In genomic region chr3:4571690-4572334, GRCh38 we compare ENCODE assay signal across 11 cellular contexts.
A peak's percentile ranks its signal among the peaks of the same experiment; 100 is the strongest.
DNase-seq lines count a peak whose midpoint lies in the region; ATAC-seq and TF ChIP-seq lines count a peak whose summit lies in the region.
"Had no signal": no experiment of that assay in that cellular context is flagged by ENCODE, and none has a peak within 500 bp of the region (broad histone marks: within the 10 kb centered on the region; RNA-seq: fewer than 3 reads in every experiment).

No MANE protein-coding gene starts in this region.

- POLR2A ChIA-PET in PC-9 (lab: Charles Lee; ENCODE audit: unreplicated experiment) = no interaction called here

- no peaks in the 10 kb centered on the region for H3K9me3 Mint-ChIP-seq in CD4-positive, CD25-positive, alpha-beta regulatory T cell

- H4K20me1 ChIP-seq in OCI-LY1 (ENCODE audit: insufficient read depth, low read length) (no peaks in the 10 kb centered on the region), PC-9 (ENCODE audit: insufficient read depth) (no peaks in the 10 kb centered on the region)

- no TSS peak for BruUV-seq in PC-9 (replicated peaks; lab: Mats Ljungman, UMichigan)

- H3K4me3 Mint-ChIP-seq in CD4-positive, CD25-positive, alpha-beta regulatory T cell = no peak overlapping the region

- TF ChIP-seq CTCF in OCI-LY1 (IDR thresholded peaks at IDR 0.05; ENCODE audit: low read length) = peak; percentile 52; the same call in 1 of the 2 replicates
- TF ChIP-seq CTCF in fibroblast of villous mesenchyme (IDR thresholded peaks at IDR 0.05; ENCODE audit: insufficient read depth, low read depth, low read length) = peak; percentile 23
- TF ChIP-seq CTCF in PC-9 (conservative IDR thresholded peaks at IDR 0.05) = no peak

- H3K79me2 ChIP-seq in OCI-LY1 (ENCODE audit: insufficient read depth, low read length) (no peaks in the 10 kb centered on the region), PC-9 (ENCODE audit: low read depth) (no peaks in the 10 kb centered on the region)

- no peak overlapping the region for H3K9ac ChIP-seq in OCI-LY1 (ENCODE audit: low read length)

- no peak overlapping the region for H3K4me3 ChIP-seq in CD4-positive, CD25-positive, alpha-beta regulatory T cell (ENCODE audit: low read depth, low read length)
- H3K4me3 ChIP-seq in OCI-LY1 (ENCODE audit: low read depth, low read length, poor library complexity, severe bottlenecking) = no peak overlapping the region
- H3K4me3 ChIP-seq in fibroblast of villous mesenchyme (ENCODE audit: low read depth, low read length) = no peak overlapping the region
- no peak overlapping the region for H3K4me3 ChIP-seq in PC-9
- H3K4me3 ChIP-seq: heart left ventricle had no signal

- H3K27ac Mint-ChIP-seq in CD4-positive, CD25-positive, alpha-beta regulatory T cell = peak overlapping the region in 2 of 3 donors; percentile 2 to 37

- H3K36me3 Mint-ChIP-seq in CD4-positive, CD25-positive, alpha-beta regulatory T cell = no peaks in the 10 kb centered on the region

- no peak overlapping the region for H3K4me2 ChIP-seq in OCI-LY1 (ENCODE audit: low read length)
- H3K4me2 ChIP-seq in PC-9 = no peak overlapping the region

- H2AFZ ChIP-seq in OCI-LY1 (ENCODE audit: low read length) = no peak overlapping the region
- no peak overlapping the region for H2AFZ ChIP-seq in PC-9

- DNase-seq in CD4-positive, CD25-positive, alpha-beta regulatory T cell = peak in 1 of 3 donors; percentile 19
- DNase-seq in fibroblast of villous mesenchyme (ENCODE audit: low read depth) = no peak
- no peak for DNase-seq in PC-9
- no peak for DNase-seq in hippocampal formation (lab: John Stamatoyannopoulos, UW)
- DNase-seq in EL = no peak
- DNase-seq in stimulated activated CD4-positive, alpha-beta T cell treated with anti-CD3 and anti-CD28 coated beads, Interleukin-2, amount 100 ng/mL, for 24 hours = no peak
- DNase-seq: COR-L47; heart left ventricle; stimulated activated naive CD4-positive, alpha-beta T cell treated with Interleukin-2 at 50 U/mL for 16 hours had no signal

- no peaks in the 10 kb centered on the region for H3K36me3 ChIP-seq in CD4-positive, CD25-positive, alpha-beta regulatory T cell (ENCODE audit: control insufficient read depth, insufficient read depth, low read length)
- H3K36me3 ChIP-seq in OCI-LY1 (ENCODE audit: insufficient read depth, low read length) (no peaks in the 10 kb centered on the region), PC-9 (ENCODE audit: low read depth) (no peaks in the 10 kb centered on the region)
- H3K36me3 ChIP-seq: heart left ventricle had no signal

- CTCF ChIA-PET in PC-9 (lab: Charles Lee) = no interaction called here

- H3K27me3 Mint-ChIP-seq in CD4-positive, CD25-positive, alpha-beta regulatory T cell = no peaks in the 10 kb centered on the region

- ATAC-seq in CD4-positive, CD25-positive, alpha-beta regulatory T cell (ENCODE audit: low read depth in 2 of 2) = peak in 1 of 2 donors; percentile 14
- ATAC-seq in GM21717 (IDR thresholded peaks at IDR 0.05; ENCODE audit: unreplicated experiment) = peak; percentile 61

- H3K9me3 ChIP-seq in CD4-positive, CD25-positive, alpha-beta regulatory T cell (ENCODE audit: control insufficient read depth in 2 of 2, low read length in 2 of 2) = no peaks in the 10 kb centered on the region
- H3K9me3 ChIP-seq in OCI-LY1 (ENCODE audit: low read length) (no peaks in the 10 kb centered on the region), PC-9 (ENCODE audit: insufficient read depth, low read depth) (no peaks in the 10 kb centered on the region)
- H3K9me3 ChIP-seq: heart left ventricle had no signal

- H3K4me1 ChIP-seq in CD4-positive, CD25-positive, alpha-beta regulatory T cell (ENCODE audit: control insufficient read depth, insufficient read depth, low read length, poor library complexity, severe bottlenecking) = no peaks in the 10 kb centered on the region
- H3K4me1 ChIP-seq in OCI-LY1 (ENCODE audit: insufficient read depth, low read length, severe bottlenecking) (no peaks in the 10 kb centered on the region), PC-9 (replicated peaks; ENCODE audit: insufficient read depth) (peaks cover 5% of the 10 kb centered on the region)

- intact Hi-C loops in PC-9 (cut with micrococcal nuclease; ENCODE audit: unreplicated experiment) = loop anchor here (2.0 kb wide), 1 partner anchor 79 kb away; the partner anchor contains the start of gene ITPR1

- no peaks in the 10 kb centered on the region for H3K27me3 ChIP-seq in CD4-positive, CD25-positive, alpha-beta regulatory T cell (ENCODE audit: control insufficient read depth, insufficient read depth, low read length)
- no peaks in the 10 kb centered on the region for H3K27me3 ChIP-seq in OCI-LY1 (ENCODE audit: insufficient read depth, low read length)
- no peaks in the 10 kb centered on the region for H3K27me3 ChIP-seq in PC-9 (ENCODE audit: insufficient read depth, low read depth)
- H3K27me3 ChIP-seq: heart left ventricle had no signal

- no peaks in the 10 kb centered on the region for H3F3A ChIP-seq in OCI-LY1 (ENCODE audit: insufficient read depth, low read length)
- peaks cover 4% of the 10 kb centered on the region; the same call in 1 of the 2 replicates for H3F3A ChIP-seq in PC-9 (ENCODE audit: insufficient read depth, low read depth)

- H3K4me1 Mint-ChIP-seq in CD4-positive, CD25-positive, alpha-beta regulatory T cell = peaks cover 11 to 24% (median 17%) of the 10 kb centered on the region in 4 donors

- H3K9me2 ChIP-seq in OCI-LY1 (ENCODE audit: low read depth, low read length) = no peaks in the 10 kb centered on the region
- no peaks in the 10 kb centered on the region for H3K9me2 ChIP-seq in PC-9 (ENCODE audit: insufficient read depth)

- H3K27ac ChIP-seq in CD4-positive, CD25-positive, alpha-beta regulatory T cell (ENCODE audit: insufficient read depth, low read length, poor library complexity, severe bottlenecking) = no peak overlapping the region
- H3K27ac ChIP-seq in OCI-LY1 (ENCODE audit: low read depth, low read length, poor library complexity, severe bottlenecking) (no peak overlapping the region), PC-9 (no peak overlapping the region)
- H3K27ac ChIP-seq: heart left ventricle had no signal
